In genomic region chr17:59342681-59343127, GRCh38 we compare ENCODE assay signal across 14 cellular contexts. TPM values are rescaled to one million over a fixed set of nuclear protein-coding genes. Genes with fewer than 3 reads are reported as not detected.
DNase-seq lines count a peak whose midpoint lies in the region; ATAC-seq and TF ChIP-seq lines count a peak whose summit lies in the region.
"Had no signal": no experiment of that assay in that cellular context is flagged by ENCODE, and none has a peak within 500 bp of the region (broad histone marks: within the 10 kb centered on the region; RNA-seq: fewer than 3 reads in every experiment).

No MANE protein-coding gene starts in this region.

- no peak for TF ChIP-seq CTCF in left lung (IDR thresholded peaks at IDR 0.05)

- peak; percentile 43 for ATAC-seq in HG02610 (IDR thresholded peaks at IDR 0.05; ENCODE audit: unreplicated experiment)
- ATAC-seq in activated naive CD8-positive, alpha-beta T cell treated with anti-CD3 and anti-CD28 coated beads, Interleukin-2, amount 50 U/mL, for 24 hours = peak; percentile 97
- ATAC-seq in left lung = no peak
- no peak for ATAC-seq in GM21515 (IDR thresholded peaks at IDR 0.05; ENCODE audit: unreplicated experiment)

- H3K9ac ChIP-seq in skeletal muscle tissue (ENCODE audit: low read depth in 1 of 3, low read length in 3 of 3) = peak overlapping the region in 2 of 3 donors; percentile 30 to 41

- no peak overlapping the region for H3K4me3 Mint-ChIP-seq in activated CD4-positive, alpha-beta memory T cell treated with anti-CD3 and anti-CD28 coated beads for 36 hours
- H3K4me3 Mint-ChIP-seq in activated naive CD8-positive, alpha-beta T cell treated with anti-CD3 and anti-CD28 coated beads, Interleukin-2, amount 50 U/mL, for 24 hours = peak overlapping the region; percentile 28

- CTCF ChIA-PET in activated CD4-positive, alpha-beta memory T cell treated with anti-CD3 and anti-CD28 coated beads for 36 hours (lab: Charles Lee) = interaction anchor here (0.6 to 1.3 kb wide), 6 partner anchors 13 to 85 kb away, joined by 3 to 6 read pairs (median 4); no protein-coding TSS in a partner anchor

- no peaks in the 10 kb centered on the region for H3K27me3 Mint-ChIP-seq in activated CD4-positive, alpha-beta memory T cell treated with anti-CD3 and anti-CD28 coated beads for 36 hours
- no peaks in the 10 kb centered on the region for H3K27me3 Mint-ChIP-seq in activated naive CD8-positive, alpha-beta T cell treated with anti-CD3 and anti-CD28 coated beads, Interleukin-2, amount 50 U/mL, for 24 hours

- H3K4me1 ChIP-seq in skeletal muscle tissue (ENCODE audit: control insufficient read depth in 3 of 3, insufficient read depth in 3 of 3, low read length in 3 of 3) = peaks cover 72 to 90% (median 87%) of the 10 kb centered on the region in 3 donors
- H3K4me1 ChIP-seq in left lung = peaks cover 4 to 23% of the 10 kb centered on the region in 2 donors

- H3K27ac ChIP-seq in skeletal muscle tissue (ENCODE audit: low read depth, low read length) (peak overlapping the region; percentile 28), left lung (no peak overlapping the region)
- H3K27ac ChIP-seq: brain microvascular endothelial cell, pancreas had no signal

- H3K9me3 Mint-ChIP-seq in activated CD4-positive, alpha-beta memory T cell treated with anti-CD3 and anti-CD28 coated beads for 36 hours = no peaks in the 10 kb centered on the region
- H3K9me3 Mint-ChIP-seq in activated naive CD8-positive, alpha-beta T cell treated with anti-CD3 and anti-CD28 coated beads, Interleukin-2, amount 50 U/mL, for 24 hours = no peaks in the 10 kb centered on the region

- no peaks in the 10 kb centered on the region for H3K27me3 ChIP-seq in skeletal muscle tissue (ENCODE audit: control insufficient read depth in 3 of 3, insufficient read depth in 3 of 3, low read length in 3 of 3)
- no peaks in the 10 kb centered on the region for H3K27me3 ChIP-seq in left lung
- H3K27me3 ChIP-seq: brain microvascular endothelial cell, pancreas had no signal

- DNase-seq in activated CD4-positive, alpha-beta memory T cell treated with anti-CD3 and anti-CD28 coated beads for 36 hours = peak; percentile 66
- DNase-seq in activated naive CD8-positive, alpha-beta T cell treated with anti-CD3 and anti-CD28 coated beads, Interleukin-2, amount 50 U/mL, for 24 hours = peak; percentile 40
- DNase-seq in SIG-M5 (lab: John Stamatoyannopoulos, UW) (no peak), left lung (no peak)
- DNase-seq: brain microvascular endothelial cell; effector memory CD4-positive, alpha-beta T cell; foreskin fibroblast; mesenchymal stem cell; NCI-H1092 treated with DMSO at 0.1 percent for 48 hours; NCI-H510A; pancreas had no signal

- POLR2A ChIA-PET in activated CD4-positive, alpha-beta memory T cell treated with anti-CD3 and anti-CD28 coated beads for 36 hours (lab: Charles Lee) = interaction anchor here (0.9 to 2.6 kb wide), 4 partner anchors 19 to 711 kb away, joined by 3 to 20 read pairs (median 4); no protein-coding TSS in a partner anchor

- H3K4me1 Mint-ChIP-seq in activated CD4-positive, alpha-beta memory T cell treated with anti-CD3 and anti-CD28 coated beads for 36 hours (ENCODE audit: low read depth) = peaks cover 54% of the 10 kb centered on the region
- H3K4me1 Mint-ChIP-seq in activated naive CD8-positive, alpha-beta T cell treated with anti-CD3 and anti-CD28 coated beads, Interleukin-2, amount 50 U/mL, for 24 hours = peaks cover 40% of the 10 kb centered on the region

- H3K27ac Mint-ChIP-seq in activated CD4-positive, alpha-beta memory T cell treated with anti-CD3 and anti-CD28 coated beads for 36 hours = peak overlapping the region; percentile 80
- H3K27ac Mint-ChIP-seq in activated naive CD8-positive, alpha-beta T cell treated with anti-CD3 and anti-CD28 coated beads, Interleukin-2, amount 50 U/mL, for 24 hours = peak overlapping the region; percentile 83

- peaks cover 0 to 13% (median 3%) of the 10 kb centered on the region in 3 donors for H3K36me3 ChIP-seq in skeletal muscle tissue (ENCODE audit: control insufficient read depth in 3 of 3, insufficient read depth in 3 of 3, low read length in 3 of 3)
- no peaks in the 10 kb centered on the region for H3K36me3 ChIP-seq in left lung
- H3K36me3 ChIP-seq: brain microvascular endothelial cell, pancreas had no signal

- no peaks in the 10 kb centered on the region for H3K36me3 Mint-ChIP-seq in activated CD4-positive, alpha-beta memory T cell treated with anti-CD3 and anti-CD28 coated beads for 36 hours
- peaks cover 2% of the 10 kb centered on the region for H3K36me3 Mint-ChIP-seq in activated naive CD8-positive, alpha-beta T cell treated with anti-CD3 and anti-CD28 coated beads, Interleukin-2, amount 50 U/mL, for 24 hours (ENCODE audit: low read depth)

- H3K9me3 ChIP-seq in skeletal muscle tissue (ENCODE audit: control insufficient read depth in 3 of 3, low read length in 3 of 3) = no peaks in the 10 kb centered on the region
- H3K9me3 ChIP-seq in left lung = no peaks in the 10 kb centered on the region
- H3K9me3 ChIP-seq: pancreas had no signal

- H3K4me3 ChIP-seq in skeletal muscle tissue (ENCODE audit: low read length in 3 of 3) (no peak overlapping the region), left lung (no peak overlapping the region)
- H3K4me3 ChIP-seq: pancreas had no signal

- intact Hi-C loops in activated CD4-positive, alpha-beta memory T cell treated with anti-CD3 and anti-CD28 coated beads for 36 hours (cut with micrococcal nuclease) = loop anchor here (1.0 kb wide), 1 partner anchor 20 kb away; no protein-coding TSS in a partner anchor
- intact Hi-C loops in left lung (cut with DNase I) = no loop called here

RNA-seq across cellular contexts. Expression of gene YPEL2, which starts 11.2 kb away (rescaled TPM):
- total RNA-seq in activated CD4-positive, alpha-beta memory T cell treated with anti-CD3 and anti-CD28 coated beads for 36 hours = 1 to 10 TPM; 7.6 to 9.4 TPM
- 21.9 TPM for total RNA-seq in skeletal muscle tissue
- total RNA-seq in left lung = 10 to 100 TPM; 13.8 to 23.6 TPM

Comparison
In these comparisons a context has a peak if more than half of its experiments do, and no peak if none do; other contexts are left out.
1. ATAC-seq: peak in HG02610 (single experiment) and activated naive CD8-positive, alpha-beta T cell treated with anti-CD3 and anti-CD28 coated beads, Interleukin-2, amount 50 U/mL, for 24 hours (single experiment); none in left lung (single experiment) and GM21515 (single experiment).
2. DNase-seq: peak in activated CD4-positive, alpha-beta memory T cell treated with anti-CD3 and anti-CD28 coated beads for 36 hours (single experiment) and activated naive CD8-positive, alpha-beta T cell treated with anti-CD3 and anti-CD28 coated beads, Interleukin-2, amount 50 U/mL, for 24 hours (single experiment); none in SIG-M5 (single experiment) and left lung (0 of 2).